ENCODE assay signal across 33 cellular contexts in genomic region chr12:2509137-2509536, GRCh38.
"Had no signal": no experiment of that assay in that cellular context is flagged by ENCODE, and none has a peak within 500 bp of the region (broad histone marks: within the 10 kb centered on the region; RNA-seq: fewer than 3 reads in every experiment).

No MANE protein-coding gene starts in this region.

- H3K27ac ChIP-seq: adrenal gland, body of pancreas, brain microvascular endothelial cell, breast epithelium, cardiac muscle cell, VCaP had no signal

- H3K4me1 ChIP-seq: adrenal gland, body of pancreas, breast epithelium had no signal

- H3K9me3 ChIP-seq: adrenal gland, body of pancreas, breast epithelium had no signal

- H3K4me3 ChIP-seq: adrenal gland, body of pancreas, breast epithelium, cardiac muscle cell had no signal

- H3K27me3 ChIP-seq: adrenal gland, body of pancreas, brain microvascular endothelial cell, breast epithelium, cardiac muscle cell had no signal

- FAIRE-seq: astrocyte, TTC549 had no signal

- DNase-seq: activated B cell treated with CpG ODN at 0.5 μM for 24 hours; activated CD4-positive, alpha-beta memory T cell treated with anti-CD3 and anti-CD28 coated beads for 36 hours; activated CD4-positive, alpha-beta T cell treated with anti-CD3 and anti-CD28 coated beads for 4 hours; activated CD4-positive, alpha-beta T cell treated with anti-CD3 and anti-CD28 coated beads, Interleukin-2, amount 10 ng/mL, durations not matched to agents 24 days and 14 days; activated CD4-positive, alpha-beta T cell treated with anti-CD3 and anti-CD28 coated beads, Interleukin-2, amount 50 U/mL, for 1 hour; activated CD4-positive, alpha-beta T cell treated with anti-CD3 and anti-CD28 coated beads, Interleukin-2, amount 50 U/mL, for 4 hours; activated CD4-positive, CD25-positive, alpha-beta regulatory T cell treated with anti-CD3 and anti-CD28 coated beads, Interleukin-2, amount 50 U/mL, for 72 hours; activated CD8-positive, alpha-beta memory T cell treated with anti-CD3 and anti-CD28 coated beads, Interleukin-2, amount 50 U/mL, for 4 hours; activated CD8-positive, alpha-beta T cell treated with anti-CD3 and anti-CD28 coated beads for 36 hours; activated effector memory CD4-positive, alpha-beta T cell treated with anti-CD3 and anti-CD28 coated beads, Interleukin-2, amount 50 U/mL, for 16 hours; activated gamma-delta T cell treated with Interleukin-2 at 50 U/mL for 16 hours; activated naive CD4-positive, alpha-beta T cell; activated naive CD4-positive, alpha-beta T cell treated with anti-CD3 and anti-CD28 coated beads for 36 hours; activated naive CD4-positive, alpha-beta T cell treated with anti-CD3 and anti-CD28 coated beads, Interleukin-2, amount 50 U/mL, for 16 hours; activated naive CD8-positive, alpha-beta T cell treated with anti-CD3 and anti-CD28 coated beads for 36 hours; activated T-cell treated with anti-CD3 and anti-CD28 coated beads for 4 hours; activated T-cell treated with anti-CD3 and anti-CD28 coated beads, Interleukin-2, amount 50 U/mL, for 1 hour; activated T-cell treated with anti-CD3 and anti-CD28 coated beads, Interleukin-2, amount 50 U/mL, for 4 hours; activated T-cell treated with anti-CD3 and anti-CD28 coated beads, Interleukin-2, amount 50 U/mL, for 72 hours; adrenal gland; amniotic stem cell; aorta; body of pancreas; brain microvascular endothelial cell; caudate nucleus; cerebellar nuclear complex; T-helper 2 cell; T-helper 9 cell had no signal

- H3K36me3 ChIP-seq: adrenal gland, brain microvascular endothelial cell, breast epithelium, cardiac muscle cell had no signal
